Comparison of ENCODE assay signal across 26 cellular contexts in genomic region chrX:103367502-103367901, GRCh38. TPM values are rescaled to one million over a fixed set of nuclear protein-coding genes. Genes with fewer than 3 reads are reported as not detected.
DNase-seq lines count a peak whose midpoint lies in the region; ATAC-seq, FAIRE-seq and TF ChIP-seq lines count a peak whose summit lies in the region.
"Had no signal": no experiment of that assay in that cellular context is flagged by ENCODE, and none has a peak within 500 bp of the region (broad histone marks: within the 10 kb centered on the region; RNA-seq: fewer than 3 reads in every experiment).

No MANE protein-coding gene starts in this region.

- H3K9me3 ChIP-seq in breast epithelium (no peaks in the 10 kb centered on the region), astrocyte (ENCODE audit: insufficient read depth, low read depth, low read length) (no peaks in the 10 kb centered on the region)
- H3K9me3 ChIP-seq: BE2C, pancreas, right atrium auricular region, SJSA1, thyroid gland had no signal

- no peak for FAIRE-seq in astrocyte (lab: Jason Lieb, UNC)
- FAIRE-seq: pancreas had no signal

- H3K79me2 ChIP-seq in astrocyte (ENCODE audit: insufficient read depth, low read length), result no peaks in the 10 kb centered on the region

- no peak overlapping the region for H3K4me3 Mint-ChIP-seq in MCF 10A (ENCODE audit: unreplicated experiment)
- H3K4me3 Mint-ChIP-seq in astrocyte (ENCODE audit: unreplicated experiment), result no peak overlapping the region
- H3K4me3 Mint-ChIP-seq: activated CD4-positive, alpha-beta memory T cell treated with anti-CD3 and anti-CD28 coated beads, Interleukin-2, amount 10 ng/mL, durations not matched to agents 7 days and 5 days; activated naive CD8-positive, alpha-beta T cell; nephron; stimulated activated naive CD8-positive, alpha-beta T cell treated with anti-CD3 and anti-CD28 coated beads, Interleukin-15, Interleukin-2, amounts not matched to agents 100 ng/mL and 50 ng/mL, for 24 hours; T-cell had no signal

- H3K9me3 Mint-ChIP-seq in MCF 10A (ENCODE audit: unreplicated experiment), result no peaks in the 10 kb centered on the region
- no peaks in the 10 kb centered on the region for H3K9me3 Mint-ChIP-seq in astrocyte (ENCODE audit: unreplicated experiment)
- H3K9me3 Mint-ChIP-seq: activated CD4-positive, alpha-beta memory T cell treated with anti-CD3 and anti-CD28 coated beads, Interleukin-2, amount 10 ng/mL, durations not matched to agents 7 days and 5 days; stimulated activated naive CD8-positive, alpha-beta T cell treated with anti-CD3 and anti-CD28 coated beads, Interleukin-15, Interleukin-2, amounts not matched to agents 100 ng/mL and 50 ng/mL, for 24 hours; T-cell had no signal

- TF ChIP-seq POLR2A in breast epithelium (IDR thresholded peaks at IDR 0.05), result no peak

- no peaks in the 10 kb centered on the region for H3K4me1 ChIP-seq in breast epithelium
- peaks cover 6% of the 10 kb centered on the region for H3K4me1 ChIP-seq in astrocyte (ENCODE audit: insufficient read depth, low read length)
- H3K4me1 ChIP-seq: BE2C, pancreas, right atrium auricular region had no signal

- peak overlapping the region; percentile 41 for H2AFZ ChIP-seq in astrocyte (ENCODE audit: low read depth, low read length)

- no peak overlapping the region for H3K27ac ChIP-seq in breast epithelium
- no peak overlapping the region for H3K27ac ChIP-seq in astrocyte (ENCODE audit: low read depth, low read length)
- H3K27ac ChIP-seq: 22Rv1, dorsolateral prefrontal cortex, pancreas, right atrium auricular region, SJSA1, thyroid gland had no signal

- H3K4me3 ChIP-seq in breast epithelium (no peak overlapping the region), astrocyte (ENCODE audit: insufficient read depth, low read depth, low read length) (no peak overlapping the region)
- H3K4me3 ChIP-seq: dorsolateral prefrontal cortex, pancreas, right atrium auricular region, SJSA1, thyroid gland had no signal

- no TSS peak for BruUV-seq in MCF 10A (replicated peaks; lab: Mats Ljungman, UMichigan)

- H3K27me3 ChIP-seq in breast epithelium (peaks cover 0 to 46% of the 10 kb centered on the region in 2 donors), astrocyte (ENCODE audit: insufficient read depth, low read length) (no peaks in the 10 kb centered on the region)
- H3K27me3 ChIP-seq: BE2C, SJSA1, thyroid gland had no signal

- TF ChIP-seq CTCF in MCF 10A (IDR thresholded peaks at IDR 0.05; ENCODE audit: unreplicated experiment) (no peak), breast epithelium (IDR thresholded peaks at IDR 0.05) (no peak), astrocyte (IDR thresholded peaks at IDR 0.05; ENCODE audit: insufficient read depth, low read depth, low read length) (no peak)

- H3K9ac ChIP-seq in astrocyte (ENCODE audit: low read length), result no peak overlapping the region

- DNase-seq in MCF 10A (ENCODE audit: unreplicated experiment) (peak; percentile 23), breast epithelium (ENCODE audit: low spot score in 2 of 2) (no peak), astrocyte (ENCODE audit: low read depth) (no peak), islet precursor cell (peak; percentile 60), medulla oblongata (ENCODE audit: extremely low spot score) (no peak), NCI-H2196 (lab: John Stamatoyannopoulos, UW; ENCODE audit: unreplicated experiment) (no peak), RPMI8226 (no peak)
- DNase-seq: activated CD4-positive, alpha-beta memory T cell treated with anti-CD3 and anti-CD28 coated beads, Interleukin-2, amount 10 ng/mL, durations not matched to agents 7 days and 5 days; BE2C; DMS53; dorsolateral prefrontal cortex; MM.1S; NCI-H1436; NCI-H510A treated with DMSO at 0.1 percent for 48 hours; pancreas; T-cell; thyroid gland had no signal

- H3K27me3 Mint-ChIP-seq in MCF 10A (ENCODE audit: insufficient read depth, unreplicated experiment) (peaks cover 58% of the 10 kb centered on the region), astrocyte (ENCODE audit: low read depth, unreplicated experiment) (no peaks in the 10 kb centered on the region)
- H3K27me3 Mint-ChIP-seq: activated naive CD8-positive, alpha-beta T cell; stimulated activated naive CD8-positive, alpha-beta T cell treated with anti-CD3 and anti-CD28 coated beads, Interleukin-15, Interleukin-2, amounts not matched to agents 100 ng/mL and 50 ng/mL, for 24 hours had no signal

- intact Hi-C loops in MCF 10A (cut with micrococcal nuclease) (no loop called here), breast epithelium (cut with DNase I; ENCODE audit: low total_unique reads) (no loop called here)

- H3K4me1 Mint-ChIP-seq in MCF 10A (ENCODE audit: insufficient read depth, unreplicated experiment) (peaks cover 18% of the 10 kb centered on the region), astrocyte (ENCODE audit: low read depth, unreplicated experiment) (peaks cover 6% of the 10 kb centered on the region)
- H3K4me1 Mint-ChIP-seq: activated CD4-positive, alpha-beta memory T cell treated with anti-CD3 and anti-CD28 coated beads, Interleukin-2, amount 10 ng/mL, durations not matched to agents 7 days and 5 days; nephron; T-cell had no signal

- no peak for ATAC-seq in GM21447 (IDR thresholded peaks at IDR 0.05; ENCODE audit: unreplicated experiment)
- ATAC-seq: activated CD4-positive, CD25-positive, alpha-beta regulatory T cell treated with anti-CD3 and anti-CD28 coated beads, Interleukin-2, amount 50 U/mL, for 24 hours; Panc1; pancreas; T-cell had no signal

- H3K36me3 ChIP-seq in breast epithelium (no peaks in the 10 kb centered on the region), astrocyte (ENCODE audit: insufficient read depth, low read length) (no peaks in the 10 kb centered on the region)
- H3K36me3 ChIP-seq: BE2C, pancreas, right atrium auricular region, SJSA1, thyroid gland had no signal

- POLR2A ChIA-PET in MCF 10A (lab: Yijun Ruan, JAX), result interaction anchor here (0.7 to 2.1 kb wide), 6 partner anchors 9 to 79 kb away, joined by 3 to 32 read pairs (median 6); partner anchors contain the start of genes BEX3 and TCEAL9

- no peak overlapping the region for H3K4me2 ChIP-seq in astrocyte (ENCODE audit: low read length)

- H3K36me3 Mint-ChIP-seq in MCF 10A (ENCODE audit: insufficient read depth, unreplicated experiment) (peaks cover 7% of the 10 kb centered on the region), astrocyte (ENCODE audit: low read depth, unreplicated experiment) (no peaks in the 10 kb centered on the region)
- H3K36me3 Mint-ChIP-seq: activated naive CD8-positive, alpha-beta T cell; T-cell had no signal

- H4K20me1 ChIP-seq in astrocyte (ENCODE audit: insufficient read depth, low read length), result no peaks in the 10 kb centered on the region

- H3K27ac Mint-ChIP-seq in MCF 10A (ENCODE audit: low read depth, unreplicated experiment), result peak overlapping the region; percentile 81
- H3K27ac Mint-ChIP-seq in astrocyte (ENCODE audit: unreplicated experiment), result no peak overlapping the region
- H3K27ac Mint-ChIP-seq: activated CD4-positive, alpha-beta memory T cell treated with anti-CD3 and anti-CD28 coated beads, Interleukin-2, amount 10 ng/mL, durations not matched to agents 7 days and 5 days; activated naive CD8-positive, alpha-beta T cell; stimulated activated naive CD8-positive, alpha-beta T cell treated with anti-CD3 and anti-CD28 coated beads, Interleukin-15, Interleukin-2, amounts not matched to agents 100 ng/mL and 50 ng/mL, for 24 hours; T-cell had no signal

- CTCF ChIA-PET in MCF 10A (lab: Yijun Ruan, JAX), result interaction anchor here (0.6 to 1.1 kb wide), 3 partner anchors 24 to 104 kb away, joined by 3 read pairs; no protein-coding TSS in a partner anchor

RNA-seq across cellular contexts. Expression of gene BEX3, which starts 8.8 kb away (rescaled TPM):
- total RNA-seq in MCF 10A (2022), result 166 and 173 TPM in 2 replicates
- total RNA-seq in breast epithelium, result 100 to 1,000 TPM in 2 of 3 donors, 10 to 100 TPM in 1; 95.4 to 133 (median 121) TPM
- total RNA-seq in astrocyte, result 221 and 241 TPM in 2 replicates

RNA-seq across cellular contexts. Expression of gene TCEAL9, which starts 11.2 kb away (rescaled TPM):
- 40.3 and 63.9 TPM in 2 replicates for total RNA-seq in MCF 10A (2022)
- 10 to 100 TPM; 47.4 to 94.5 (median 92.8) TPM for total RNA-seq in breast epithelium
- 69.0 and 70.5 TPM in 2 replicates for total RNA-seq in astrocyte

RNA-seq across cellular contexts. Expression of gene TCEAL7, which starts 37.5 kb away (rescaled TPM):
- not detected in 2 replicates for total RNA-seq in MCF 10A (2022)
- total RNA-seq in breast epithelium, result 10 to 100 TPM in 2 of 3 donors, 1 to 10 TPM in 1; 2.9 to 11.1 (median 10.8) TPM
- 7.6 and 9.4 TPM in 2 replicates for total RNA-seq in astrocyte
- total RNA-seq: activated CD4-positive, alpha-beta memory T cell treated with anti-CD3 and anti-CD28 coated beads, Interleukin-2, amount 10 ng/mL, durations not matched to agents 7 days and 5 days; SJSA1; T-cell had no signal

RNA-seq across cellular contexts. Expression of gene BEX2, which starts 56.7 kb away (rescaled TPM):
- total RNA-seq in MCF 10A (2022), result not detected in 2 replicates
- total RNA-seq in breast epithelium, result 10 to 100 TPM in 2 of 3 donors, 1 to 10 TPM in 1; 1.4 to 29.4 (median 12.5) TPM
- total RNA-seq in astrocyte, result 10.0 and 12.6 TPM in 2 replicates
- total RNA-seq: SJSA1 had no signal

Comparison
In these comparisons a context has a peak if more than half of its experiments do, and no peak if none do; other contexts are left out.
1. DNase-seq: peak in MCF 10A (single experiment) and islet precursor cell (single experiment); none in breast epithelium (0 of 2), astrocyte (single experiment), medulla oblongata (single experiment), NCI-H2196 (single experiment) and RPMI8226 (single experiment).